In the genomic region with DNA sequence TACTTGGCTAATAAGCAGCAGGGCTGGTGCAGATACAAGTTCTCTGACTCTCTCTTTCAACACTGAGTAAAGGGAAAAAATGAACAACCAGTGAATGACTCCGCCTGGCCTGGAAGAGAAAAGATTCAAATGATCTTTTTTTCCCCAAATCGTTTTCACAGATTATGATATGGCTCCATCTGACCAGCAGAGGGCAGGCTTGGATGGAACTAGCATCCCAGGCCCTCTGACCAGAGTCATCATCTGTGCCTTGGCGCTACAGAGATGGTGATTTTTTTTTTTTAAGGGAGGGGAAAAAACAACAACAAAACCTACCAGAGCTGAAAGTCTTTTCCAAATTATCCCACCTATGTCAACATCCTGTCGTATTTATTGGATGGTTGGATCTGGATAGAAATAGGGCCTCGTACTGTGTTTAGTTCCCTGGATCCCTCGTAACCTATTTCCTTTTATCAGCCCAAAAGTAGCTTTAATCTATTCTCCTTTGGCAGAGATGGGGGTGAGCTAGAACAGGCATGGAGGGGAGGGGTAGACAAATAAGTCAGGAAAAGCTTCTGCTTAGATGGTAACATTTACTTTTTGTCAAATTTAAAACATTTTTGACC, we compare ENCODE assay signal across 8 cellular contexts.
DNase-seq lines count a peak whose midpoint lies in the region; ATAC-seq and TF ChIP-seq lines count a peak whose summit lies in the region.

No MANE protein-coding gene starts in this region.

- H3K9me3 ChIP-seq in thoracic aorta: no peaks in the 10 kb centered on the region

- H3K27me3 ChIP-seq in thoracic aorta (replicated peaks; ENCODE audit: insufficient read depth): no peaks in the 10 kb centered on the region

- H3K4me3 Mint-ChIP-seq in nephron: no peak overlapping the region

- in situ Hi-C loops in ACHN (cut with HindIII; ENCODE audit: low pct_ligation_motif_present, low pct_unique_long_range_greater_than_20kb, low sequenced_read_pairs): no loop called here
- in situ Hi-C loops in GM13976 (cut with MboI; ENCODE audit: low sequenced_read_pairs, unreplicated experiment): no loop called here

- DNase-seq in ACHN (peak; percentile 57), GM13976 (ENCODE audit: low spot score) (peak; percentile 44), NCI-H345 (lab: John Stamatoyannopoulos, UW) (peak; percentile 35), fibroblast of gingiva (ENCODE audit: low read depth) (peak; percentile 63), thoracic aorta (ENCODE audit: low spot score) (peak; percentile 13)
- peak; percentile 3 to 9 for DNase-seq in activated CD8-positive, alpha-beta memory T cell treated with anti-CD3 and anti-CD28 coated beads for 4 hours (ENCODE audit: low read depth in 2 of 2)

- TF ChIP-seq CTCF in GM13976 (IDR thresholded peaks at IDR 0.05; ENCODE audit: borderline replicate concordance, control extremely low read depth, extremely low read depth, insufficient read depth, missing control alignments) (peak; percentile 70), nephron (IDR thresholded peaks at IDR 0.05; ENCODE audit: unreplicated experiment in 3 of 3) (peak; percentile 76 to 84 (median 81)), thoracic aorta (IDR thresholded peaks at IDR 0.05) (peak; percentile 83)

- H3K36me3 ChIP-seq in thoracic aorta: no peaks in the 10 kb centered on the region

- H3K4me3 ChIP-seq in thoracic aorta: peak overlapping the region; percentile 36

- no peaks in the 10 kb centered on the region for H3K27me3 Mint-ChIP-seq in nephron (ENCODE audit: low read depth)

- peaks cover 0 to 17% of the 10 kb centered on the region in 2 donors for H3K4me1 ChIP-seq in thoracic aorta (ENCODE audit: control insufficient read depth in 1 of 2, low read depth in 2 of 2)

- H3K36me3 Mint-ChIP-seq in nephron (ENCODE audit: low read depth): no peaks in the 10 kb centered on the region

- H3K9me3 Mint-ChIP-seq in nephron: no peaks in the 10 kb centered on the region

- peaks cover 39% of the 10 kb centered on the region for H3K4me1 Mint-ChIP-seq in nephron

- peak overlapping the region; percentile 21 to 80 (median 77) for H3K27ac Mint-ChIP-seq in nephron

- peak; percentile 59 for ATAC-seq in HG03039 (IDR thresholded peaks at IDR 0.05; ENCODE audit: unreplicated experiment)
- ATAC-seq in thoracic aorta (ENCODE audit: insufficient number of reproducible peaks, low FRiP score, low read depth): peak; percentile 80

- peak overlapping the region in 1 of 2 donors; percentile 25 for H3K27ac ChIP-seq in thoracic aorta

Comparison
In these comparisons a context has a peak if more than half of its experiments do, and no peak if none do; other contexts are left out.
1. DNase-seq: peak in every context shown above with its lines; median percentile 63 in fibroblast of gingiva; 57 in ACHN; 44 in GM13976; 35 in NCI-H345; 13 in thoracic aorta; 6 in activated CD8-positive, alpha-beta memory T cell treated with anti-CD3 and anti-CD28 coated beads for 4 hours.